22 cellular contexts compared by ENCODE assay signal in the genomic region with DNA sequence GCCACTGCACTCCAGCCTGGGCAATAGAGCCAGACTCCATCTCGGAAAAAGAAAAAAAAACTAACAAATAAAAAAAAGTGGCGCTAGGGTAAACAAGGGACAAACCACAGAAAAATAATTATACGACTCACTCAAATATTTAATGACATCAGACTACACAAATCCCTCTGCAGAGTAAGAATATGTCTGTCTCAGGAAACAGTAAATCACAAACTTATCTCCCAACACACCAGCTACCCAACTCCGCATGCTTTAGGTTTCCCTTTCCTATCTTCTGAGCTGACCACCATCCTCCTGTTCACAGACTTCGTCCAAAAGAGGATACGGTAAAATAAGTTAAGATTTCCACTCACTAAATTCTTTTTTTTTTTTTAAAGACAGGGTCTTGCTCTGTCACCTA. TPM values are rescaled to one million over a fixed set of nuclear protein-coding genes. Genes with fewer than 3 reads are reported as not detected.
DNase-seq lines count a peak whose midpoint lies in the region; TF ChIP-seq lines count a peak whose summit lies in the region.
"Had no signal": no experiment of that assay in that cellular context is flagged by ENCODE, and none has a peak within 500 bp of the region (broad histone marks: within the 10 kb centered on the region; RNA-seq: fewer than 3 reads in every experiment).

No MANE protein-coding gene starts in this region.

- POLR2A ChIA-PET in A673 (lab: Charles Lee; ENCODE audit: low non-redundant PET): no interaction called here

- in situ Hi-C loops in HAP-1 (cut with MboI; ENCODE audit: low sequenced_read_pairs): no loop called here

- peaks cover 20 to 22% of the 10 kb centered on the region in 2 donors for H3K36me3 Mint-ChIP-seq in CD14-positive monocyte

- CTCF ChIA-PET in A673 (lab: Charles Lee): no interaction called here

- intact Hi-C loops in A673 (cut with micrococcal nuclease; ENCODE audit: unreplicated experiment): no loop called here
- intact Hi-C loops in CD14-positive monocyte (cut with micrococcal nuclease): loop anchor here in 1 of 2 donors (10.0 kb wide), 1 partner anchor 169 kb away; no protein-coding TSS in a partner anchor

- no peak overlapping the region for H3K4me3 Mint-ChIP-seq in CD14-positive monocyte
- H3K4me3 Mint-ChIP-seq: CD8-positive, alpha-beta T cell had no signal

- no peaks in the 10 kb centered on the region for H3K9me3 ChIP-seq in A673 (ENCODE audit: low read depth, low read length, poor library complexity, severe bottlenecking)
- no peaks in the 10 kb centered on the region for H3K9me3 ChIP-seq in HAP-1
- H3K9me3 ChIP-seq: Caco-2 had no signal

- H3K27me3 ChIP-seq in A673 (replicated peaks; ENCODE audit: insufficient read depth, low read depth, low read length, poor library complexity) (no peaks in the 10 kb centered on the region), HAP-1 (ENCODE audit: low read depth) (no peaks in the 10 kb centered on the region)

- H3K4me1 ChIP-seq in A673 (ENCODE audit: insufficient read depth, low read length, poor library complexity, severe bottlenecking) (peaks cover 23% of the 10 kb centered on the region), HAP-1 (peaks cover 7% of the 10 kb centered on the region)
- H3K4me1 ChIP-seq: Caco-2 had no signal

- H3K36me3 ChIP-seq in A673 (ENCODE audit: insufficient read depth, low read length, poor library complexity, severe bottlenecking): peaks cover 2% of the 10 kb centered on the region
- no peaks in the 10 kb centered on the region; the same call in 1 of the 2 replicates for H3K36me3 ChIP-seq in HAP-1 (replicated peaks)

- H3K4me1 Mint-ChIP-seq in CD14-positive monocyte: no peaks in the 10 kb centered on the region

- TF ChIP-seq CTCF in A673 (conservative IDR thresholded peaks at IDR 0.05; ENCODE audit: low read depth, low read length) (no peak), CD14-positive monocyte (IDR thresholded peaks at IDR 0.05) (no peak)

- no peak overlapping the region for H3K27ac ChIP-seq in A673 (ENCODE audit: low read depth, low read length, poor library complexity, severe bottlenecking)
- H3K27ac ChIP-seq: KMS-11, RWPE1 had no signal

- H3K9me3 Mint-ChIP-seq in CD14-positive monocyte: no peaks in the 10 kb centered on the region
- H3K9me3 Mint-ChIP-seq: CD8-positive, alpha-beta T cell had no signal

- no peak overlapping the region for H3K4me3 ChIP-seq in A673 (ENCODE audit: low read depth, low read length, poor library complexity, severe bottlenecking)
- no peak overlapping the region for H3K4me3 ChIP-seq in HAP-1

- DNase-seq in A673 (ENCODE audit: low spot score): peak; percentile 28
- peak; percentile 29 for DNase-seq in ELR (ENCODE audit: low read depth)
- DNase-seq in M059J (ENCODE audit: low read depth): peak; percentile 63
- DNase-seq in fibroblast of peridontal ligament (ENCODE audit: extremely low read depth): peak; percentile 8
- DNase-seq in CD14-positive monocyte (ENCODE audit: low spot score): no peak
- no peak for DNase-seq in activated CD4-positive, alpha-beta T cell treated with anti-CD3 and anti-CD28 coated beads for 48 hours
- no peak for DNase-seq in dedifferentiated amniotic fluid mesenchymal stem cell (ENCODE audit: extremely low spot score)
- no peak for DNase-seq in HAP-1 (ENCODE audit: low spot score in 2 of 2)
- DNase-seq: C1 segment of cervical spinal cord; Caco-2; CD8-positive, alpha-beta T cell; H7; NCI-H1048; NCI-H1417; NCI-H1694; NCI-H2081; NCI-H226; NCI-H510A; NCI-H69; SHP77 had no signal

- no peak overlapping the region for H3K27ac Mint-ChIP-seq in CD14-positive monocyte
- H3K27ac Mint-ChIP-seq: CD8-positive, alpha-beta T cell had no signal

- BruUV-seq in A673 (replicated peaks; lab: Mats Ljungman, UMichigan): no TSS peak

- H3K27me3 Mint-ChIP-seq in CD14-positive monocyte (ENCODE audit: low read depth in 3 of 3): no peaks in the 10 kb centered on the region

RNA-seq across cellular contexts. Expression of gene WDR47, which starts 16.2 kb away (rescaled TPM):
- 17.4 and 21.0 TPM in 2 replicates for total RNA-seq in A673 (2021)
- 11.0 and 14.6 TPM in 2 replicates for total RNA-seq in M059J (2014; rRNA removed; shearing (Covaris generic))
- polyA plus RNA-seq in CD14-positive monocyte: 1 to 10 TPM; 5.2 to 6.0 TPM

RNA-seq across cellular contexts. Expression of gene TAF13, which starts 50.1 kb away (rescaled TPM):
- total RNA-seq in A673 (2021): 45.3 and 58.8 TPM in 2 replicates
- total RNA-seq in M059J (2014; rRNA removed; shearing (Covaris generic)): 73.4 and 97.8 TPM in 2 replicates
- 1 to 10 TPM; 1.2 to 5.2 TPM for polyA plus RNA-seq in CD14-positive monocyte

Comparison
In these comparisons a context has a peak if more than half of its experiments do, and no peak if none do; other contexts are left out.
1. DNase-seq: peak in A673 (single experiment), ELR (single experiment), M059J (single experiment) and fibroblast of peridontal ligament (single experiment); none in CD14-positive monocyte (single experiment), activated CD4-positive, alpha-beta T cell treated with anti-CD3 and anti-CD28 coated beads for 48 hours (single experiment), dedifferentiated amniotic fluid mesenchymal stem cell (single experiment) and HAP-1 (0 of 2).